ENCODE assay signal across 12 cellular contexts in genomic region chr17:71023631-71024030, GRCh38.
DNase-seq lines count a peak whose midpoint lies in the region; ATAC-seq and TF ChIP-seq lines count a peak whose summit lies in the region.
"Had no signal": no experiment of that assay in that cellular context is flagged by ENCODE, and none has a peak within 500 bp of the region (broad histone marks: within the 10 kb centered on the region; RNA-seq: fewer than 3 reads in every experiment).

No MANE protein-coding gene starts in this region.

- WGBS in ectodermal cell, 2 experiments = 18 to 29% methylated on average over 4 of the region's 4 CpGs
- WGBS in thyroid gland, 2 donors = 7 to 26% methylated on average over 4 of the region's 4 CpGs

- DNase-seq in NCI-H2081 (lab: John Stamatoyannopoulos, UW) = peak; percentile 4 to 67
- no peak for DNase-seq in NCI-H2081 treated with DMSO at 0.1 percent for 48 hours (lab: John Stamatoyannopoulos, UW)
- peak; percentile 19 for DNase-seq in NCI-H345 treated with DMSO at 0.1 percent for 48 hours (lab: John Stamatoyannopoulos, UW; ENCODE audit: unreplicated experiment)
- DNase-seq in thyroid gland = peak; percentile 36 to 63
- DNase-seq in mucosa of descending colon = no peak
- no peak for DNase-seq in stimulated activated CD4-positive, alpha-beta T cell treated with anti-CD3 and anti-CD28 coated beads, Interleukin-1b, Interleukin-23, amount 100 ng/mL, for 48 hours
- no peak for DNase-seq in NCI-H774 (lab: John Stamatoyannopoulos, UW)
- DNase-seq: activated CD8-positive, alpha-beta memory T cell treated with anti-CD3 and anti-CD28 coated beads, Interleukin-2, amount 50 U/mL, for 4 hours; anterior cingulate cortex; PC-9 had no signal

- ATAC-seq in mucosa of descending colon = no peak
- ATAC-seq: HepG2 had no signal

- intact Hi-C loops in thyroid gland (cut with DNase I) (no loop called here), mucosa of descending colon (cut with DNase I, micrococcal nuclease) (no loop called here)

- H3K27me3 ChIP-seq in ectodermal cell (ENCODE audit: control insufficient read depth, insufficient read depth, low read length, poor library complexity, severe bottlenecking) (no peaks in the 10 kb centered on the region), thyroid gland (no peaks in the 10 kb centered on the region)

- H3K36me3 ChIP-seq in ectodermal cell (ENCODE audit: control insufficient read depth, insufficient read depth, low read length) (no peaks in the 10 kb centered on the region), thyroid gland (no peaks in the 10 kb centered on the region), mucosa of descending colon (ENCODE audit: low read depth) (no peaks in the 10 kb centered on the region)

- H3K9me3 ChIP-seq in ectodermal cell (ENCODE audit: control insufficient read depth, low read length) (no peaks in the 10 kb centered on the region), thyroid gland (no peaks in the 10 kb centered on the region), mucosa of descending colon (no peaks in the 10 kb centered on the region)

- no peak for TF ChIP-seq POLR2A in thyroid gland (IDR thresholded peaks at IDR 0.05)

- H3K4me1 ChIP-seq in ectodermal cell (ENCODE audit: control insufficient read depth, insufficient read depth, low read length) = peaks cover 11% of the 10 kb centered on the region
- no peaks in the 10 kb centered on the region for H3K4me1 ChIP-seq in thyroid gland
- H3K4me1 ChIP-seq in mucosa of descending colon (ENCODE audit: low read depth) = no peaks in the 10 kb centered on the region

- H3K4me3 ChIP-seq in ectodermal cell (ENCODE audit: insufficient read depth, low read depth, low read length) = no peak overlapping the region
- H3K4me3 ChIP-seq in thyroid gland (replicated peaks in 1 of 3) = no peak overlapping the region
- H3K4me3 ChIP-seq in mucosa of descending colon = no peak overlapping the region
- H3K4me3 ChIP-seq: PC-9 had no signal

- H3K27ac ChIP-seq in ectodermal cell (ENCODE audit: insufficient read depth, low read depth, low read length, poor library complexity, severe bottlenecking) = peak overlapping the region; percentile 28
- no peak overlapping the region for H3K27ac ChIP-seq in thyroid gland
- H3K27ac ChIP-seq: PC-9 had no signal

- TF ChIP-seq CTCF in thyroid gland (IDR thresholded peaks at IDR 0.05) (no peak), mucosa of descending colon (IDR thresholded peaks at IDR 0.05) (no peak)

Comparison
In these comparisons a context has a peak if more than half of its experiments do, and no peak if none do; other contexts are left out.
1. DNase-seq: peak in NCI-H2081 (2 of 2), NCI-H345 treated with DMSO at 0.1 percent for 48 hours (single experiment) and thyroid gland (2 of 2); none in NCI-H2081 treated with DMSO at 0.1 percent for 48 hours (single experiment), mucosa of descending colon (0 of 3), stimulated activated CD4-positive, alpha-beta T cell treated with anti-CD3 and anti-CD28 coated beads, Interleukin-1b, Interleukin-23, amount 100 ng/mL, for 48 hours (single experiment) and NCI-H774 (single experiment).